Comparison of ENCODE assay signal across 26 cellular contexts in the genomic region with DNA sequence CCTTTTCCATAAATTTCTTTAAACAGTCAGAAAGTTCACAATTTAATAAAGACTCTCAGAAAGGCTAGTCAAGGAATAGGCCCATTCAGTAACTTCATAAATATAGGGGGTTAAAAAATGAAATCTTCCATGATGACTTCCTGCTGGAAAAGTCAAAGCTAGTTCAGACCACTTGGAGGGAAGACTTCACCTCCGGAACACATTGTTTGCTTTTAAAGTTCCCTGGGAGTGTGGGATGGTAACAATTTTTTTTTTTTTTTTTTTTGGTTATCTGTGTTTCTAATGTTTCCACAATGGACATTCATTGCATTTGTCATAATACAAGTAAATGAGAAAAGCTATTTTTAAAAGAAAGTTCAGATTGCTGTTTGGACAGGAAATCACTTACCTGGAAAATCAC. TPM values are rescaled to one million over a fixed set of nuclear protein-coding genes. Genes with fewer than 3 reads are reported as not detected.
A peak's percentile ranks its signal among the peaks of the same experiment; 100 is the strongest.
DNase-seq lines count a peak whose midpoint lies in the region; ATAC-seq, FAIRE-seq and TF ChIP-seq lines count a peak whose summit lies in the region.
"Had no signal": no experiment of that assay in that cellular context is flagged by ENCODE, and none has a peak within 500 bp of the region (broad histone marks: within the 10 kb centered on the region; RNA-seq: fewer than 3 reads in every experiment).

No MANE protein-coding gene starts in this region.

- H3K4me3 ChIP-seq in astrocyte of the spinal cord (ENCODE audit: low read depth, low read length) (no peak overlapping the region), keratinocyte (ENCODE audit: control insufficient read depth in 2 of 3, extremely low read depth in 1 of 3, insufficient read depth in 2 of 3, low read depth in 1 of 3, low read length in 3 of 3) (no peak overlapping the region)
- H3K4me3 ChIP-seq: BLaER1, GM12878 had no signal

- no peaks in the 10 kb centered on the region for H3K36me3 ChIP-seq in keratinocyte (ENCODE audit: control insufficient read depth in 2 of 2, extremely low read depth in 1 of 2, insufficient read depth in 2 of 2, low read length in 2 of 2)
- H3K36me3 ChIP-seq: BE2C, BLaER1 had no signal

- H3K9me3 ChIP-seq in keratinocyte (ENCODE audit: control insufficient read depth, low read depth, low read length), result no peaks in the 10 kb centered on the region
- H3K9me3 ChIP-seq: BE2C, BLaER1, Caco-2 had no signal

- H3K27me3 ChIP-seq in keratinocyte (ENCODE audit: control insufficient read depth, extremely low read depth, insufficient read depth, low read length), result no peaks in the 10 kb centered on the region
- H3K27me3 ChIP-seq: BE2C, BLaER1 had no signal

- no peaks in the 10 kb centered on the region for H3K9me1 ChIP-seq in keratinocyte (ENCODE audit: control insufficient read depth, extremely low read depth, insufficient read depth, low read length)

- TF ChIP-seq CTCF in astrocyte of the spinal cord (IDR thresholded peaks at IDR 0.05; ENCODE audit: low read depth, low read length), result no peak
- TF ChIP-seq CTCF in keratinocyte (optimal IDR thresholded peaks at IDR 0.05 in 1 of 3, IDR thresholded peaks at IDR 0.05 in 1 of 3, conservative IDR thresholded peaks at IDR 0.05 in 1 of 3; ENCODE audit: extremely low read depth in 1 of 3, insufficient read depth in 2 of 3, low read length in 3 of 3), result no peak

- DNase-seq in astrocyte of the spinal cord (ENCODE audit: low read depth, low spot score) (peak; percentile 41), dermis blood vessel endothelial cell (peak; percentile 42), keratinocyte (ENCODE audit: low read depth, low spot score) (no peak), NCI-H2029 treated with DMSO at 0.1 percent for 48 hours (lab: John Stamatoyannopoulos, UW) (no peak), DMS79 treated with DMSO at 0.1 percent for 48 hours (lab: John Stamatoyannopoulos, UW) (no peak)
- no peak for DNase-seq in activated CD4-positive, alpha-beta T cell treated with anti-CD3 and anti-CD28 coated beads for 4 hours
- DNase-seq: 8988T; ACHN; BE2C; C1 segment of cervical spinal cord; Caco-2; Calu3; CD4-positive, alpha-beta T cell; CD8-positive, alpha-beta T cell; DND-41; EL; GDM1 had no signal

- in situ Hi-C loops in astrocyte of the spinal cord (cut with HindIII; ENCODE audit: low sequenced_read_pairs), result no loop called here

- H4K20me1 ChIP-seq in keratinocyte (ENCODE audit: control insufficient read depth, extremely low read depth, insufficient read depth, low read length), result no peaks in the 10 kb centered on the region
- H4K20me1 ChIP-seq: BLaER1 had no signal

- no peaks in the 10 kb centered on the region for H3K79me2 ChIP-seq in keratinocyte (ENCODE audit: control insufficient read depth, insufficient read depth, low read length)

- no peak overlapping the region for H3K4me2 ChIP-seq in keratinocyte (ENCODE audit: control insufficient read depth, extremely low read depth, insufficient read depth, low read depth, low read length)
- H3K4me2 ChIP-seq: BLaER1 had no signal

- no peak overlapping the region for H3K9ac ChIP-seq in keratinocyte (ENCODE audit: control insufficient read depth, extremely low read depth, insufficient read depth, low read length)
- H3K9ac ChIP-seq: BLaER1 had no signal

- H3K27ac ChIP-seq in keratinocyte (ENCODE audit: control insufficient read depth, insufficient read depth, low read length), result no peak overlapping the region
- H3K27ac ChIP-seq: BLaER1 had no signal

- peak; percentile 20 for FAIRE-seq in keratinocyte (lab: Jason Lieb, UNC)
- FAIRE-seq: A204.1, D721Med, GM12878, GM12892, GM18507, GM19239 had no signal

- peaks cover 32% of the 10 kb centered on the region for H3K4me1 ChIP-seq in keratinocyte (ENCODE audit: control insufficient read depth, extremely low read depth, insufficient read depth, low read length)
- H3K4me1 ChIP-seq: BE2C, BLaER1 had no signal

- no peak for ATAC-seq in GM18517 (IDR thresholded peaks at IDR 0.05; ENCODE audit: unreplicated experiment)
- ATAC-seq: CD8-positive, alpha-beta T cell; GM12878 had no signal

- no peak overlapping the region for H2AFZ ChIP-seq in keratinocyte (ENCODE audit: control insufficient read depth, low read length)

- dilution Hi-C loops in keratinocyte (cut with MboI; ENCODE audit: extremely low pct_ligation_motif_present, low sequenced_read_pairs), result no loop called here

RNA-seq across cellular contexts. Expression of a gene that starts 18.4 kb away (rescaled TPM):
- total RNA-seq in dermis blood vessel endothelial cell, result 0.70 and 1.5 TPM in 2 replicates
- polyA plus RNA-seq in keratinocyte, result 1,627 to 2,571 TPM (median 2,208 TPM) in 3 replicates
- 350 TPM for polyA plus RNA-seq in keratinocyte (2011; ENCODE audit: low read depth)
- 688 and 783 TPM in 2 replicates for polyA plus RNA-seq in keratinocyte (2011; cell fraction: cytosol; rRNA removed)
- 3,724 and 4,110 TPM in 2 replicates for polyA plus RNA-seq in keratinocyte (2011; cell fraction: nucleus; rRNA removed)
- polyA plus RNA-seq in keratinocyte (2012; ENCODE audit: low replicate concordance), result 312 and 2,583 TPM in 2 replicates
- 2,532 to 3,187 TPM (median 2,714 TPM) in 3 replicates for polyA minus RNA-seq in keratinocyte
- polyA minus RNA-seq in keratinocyte (2011; cell fraction: cytosol; rRNA and poly(A)+ RNA removed), result 1,597 TPM
- polyA minus RNA-seq in keratinocyte (2011; cell fraction: nucleus; rRNA and poly(A)+ RNA removed), result 4,972 and 7,290 TPM in 2 replicates
- total RNA-seq: CD4-positive, alpha-beta T cell; CD8-positive, alpha-beta T cell had no signal
- polyA plus RNA-seq: CD14-positive monocyte had no signal

Comparison
In these comparisons a context has a peak if more than half of its experiments do, and no peak if none do; other contexts are left out.
1. DNase-seq: peak in astrocyte of the spinal cord (single experiment) and dermis blood vessel endothelial cell (single experiment); none in keratinocyte (single experiment), NCI-H2029 treated with DMSO at 0.1 percent for 48 hours (single experiment), DMS79 treated with DMSO at 0.1 percent for 48 hours (single experiment) and activated CD4-positive, alpha-beta T cell treated with anti-CD3 and anti-CD28 coated beads for 4 hours (0 of 2).